In genomic region chr7:34133983-34134782, GRCh38 we compare ENCODE assay signal across 7 cellular contexts.
DNase-seq lines count a peak whose midpoint lies in the region; ATAC-seq, FAIRE-seq and TF ChIP-seq lines count a peak whose summit lies in the region.

No MANE protein-coding gene starts in this region.

- H3K27ac ChIP-seq in kidney (ENCODE audit: low read depth in 2 of 2, low read length in 2 of 2) (no peak overlapping the region), thoracic aorta (no peak overlapping the region)

- H3K27me3 ChIP-seq in bronchial epithelial cell (ENCODE audit: control insufficient read depth, insufficient read depth, low read length) (no peaks in the 10 kb centered on the region), thoracic aorta (replicated peaks; ENCODE audit: insufficient read depth) (no peaks in the 10 kb centered on the region)

- H3K36me3 ChIP-seq in bronchial epithelial cell (ENCODE audit: control insufficient read depth, insufficient read depth, low read length) (no peaks in the 10 kb centered on the region), kidney (ENCODE audit: control insufficient read depth in 1 of 2, insufficient read depth in 2 of 2, low read length in 2 of 2) (no peaks in the 10 kb centered on the region), thoracic aorta (no peaks in the 10 kb centered on the region)

- intact Hi-C loops in kidney (cut with DNase I): no loop called here

- ATAC-seq in HG03354 (IDR thresholded peaks at IDR 0.05; ENCODE audit: poor library complexity, severe bottlenecking, unreplicated experiment): peak; percentile 54
- peak; percentile 35 for ATAC-seq in thoracic aorta (ENCODE audit: insufficient number of reproducible peaks, low FRiP score, low read depth)

- no peak for FAIRE-seq in bronchial epithelial cell (lab: Jason Lieb, UNC)
- FAIRE-seq in kidney (lab: Jason Lieb, UNC): no peak

- H3K4me3 ChIP-seq in bronchial epithelial cell (ENCODE audit: low read depth, low read length) (no peak overlapping the region), kidney (ENCODE audit: low read length in 2 of 2) (no peak overlapping the region), thoracic aorta (no peak overlapping the region)

- no peak overlapping the region for H3K9ac ChIP-seq in kidney (ENCODE audit: low read length in 2 of 2)

- H3K4me1 ChIP-seq in kidney (ENCODE audit: control insufficient read depth in 1 of 2, insufficient read depth in 1 of 2, low read depth in 1 of 2, low read length in 2 of 2) (no peaks in the 10 kb centered on the region), thoracic aorta (ENCODE audit: control insufficient read depth in 1 of 2, low read depth in 2 of 2) (no peaks in the 10 kb centered on the region)

- DNase-seq in ELR (ENCODE audit: low read depth): peak; percentile 81
- DNase-seq in NOMO-1 treated with dmso at 0.1 percent for 144 hours (lab: John Stamatoyannopoulos, UW; ENCODE audit: unreplicated experiment): peak; percentile 71
- peak; percentile 80 for DNase-seq in bronchial epithelial cell (ENCODE audit: low read depth)
- peak; percentile 56 for DNase-seq in kidney
- DNase-seq in thoracic aorta (ENCODE audit: low spot score): no peak
- no peak for DNase-seq in central memory CD4-positive, alpha-beta T cell

- H3K9me3 ChIP-seq in kidney (ENCODE audit: control insufficient read depth in 1 of 2, low read length in 2 of 2): no peaks in the 10 kb centered on the region
- no peaks in the 10 kb centered on the region for H3K9me3 ChIP-seq in thoracic aorta

- TF ChIP-seq CTCF in bronchial epithelial cell (IDR thresholded peaks at IDR 0.05; ENCODE audit: insufficient read depth, low read length, severe bottlenecking) (peak; percentile 85), kidney (IDR thresholded peaks at IDR 0.05; ENCODE audit: borderline replicate concordance, extremely low read depth, insufficient read depth) (peak; percentile 33), thoracic aorta (IDR thresholded peaks at IDR 0.05) (peak; percentile 52)

Comparison
In these comparisons a context has a peak if more than half of its experiments do, and no peak if none do; other contexts are left out.
1. DNase-seq: peak in ELR (single experiment), NOMO-1 treated with dmso at 0.1 percent for 144 hours (single experiment), bronchial epithelial cell (single experiment) and kidney (single experiment); none in thoracic aorta (single experiment) and central memory CD4-positive, alpha-beta T cell (single experiment).
2. CTCF ChIP-seq: peak in every context shown above with its lines; median percentile 85 in bronchial epithelial cell; 52 in thoracic aorta; 33 in kidney.